1 cellular context compared by ENCODE assay signal in genomic region chr13:80360298-80360827, GRCh38.
TF ChIP-seq lines count a peak whose summit lies in the region.

No MANE protein-coding gene starts in this region.

TF ChIP-seq in IMR-90, 13 proteins besides CTCF, POLR2A, EP300 and RAD21 (continued from another document):
- TF ChIP-seq ELK1 (IDR thresholded peaks at IDR 0.05; ENCODE audit: borderline replicate concordance, low read depth, low read length) (no peak), MAZ (IDR thresholded peaks at IDR 0.05; ENCODE audit: borderline replicate concordance, low read depth, low read length) (no peak)
